31 cellular contexts compared by ENCODE assay signal in genomic region chr6:90464507-90464906, GRCh38.
DNase-seq lines count a peak whose midpoint lies in the region; ATAC-seq, FAIRE-seq and TF ChIP-seq lines count a peak whose summit lies in the region.
"Had no signal": no experiment of that assay in that cellular context is flagged by ENCODE, and none has a peak within 500 bp of the region (broad histone marks: within the 10 kb centered on the region; RNA-seq: fewer than 3 reads in every experiment).

No MANE protein-coding gene starts in this region.

- H3K36me3 ChIP-seq in DND-41 (ENCODE audit: insufficient read depth, low read length): no peaks in the 10 kb centered on the region
- no peaks in the 10 kb centered on the region for H3K36me3 ChIP-seq in astrocyte (ENCODE audit: insufficient read depth, low read length)
- H3K36me3 ChIP-seq in mammary epithelial cell (ENCODE audit: insufficient read depth, low read length): no peaks in the 10 kb centered on the region
- H3K36me3 ChIP-seq: SJCRH30 had no signal

- H3K4me1 ChIP-seq in DND-41 (ENCODE audit: insufficient read depth, low read length): peaks cover 58% of the 10 kb centered on the region
- peaks cover 9% of the 10 kb centered on the region for H3K4me1 ChIP-seq in astrocyte (ENCODE audit: insufficient read depth, low read length)
- H3K4me1 ChIP-seq in mammary epithelial cell (ENCODE audit: insufficient read depth, low read length): peaks cover 12% of the 10 kb centered on the region
- H3K4me1 ChIP-seq: SJCRH30 had no signal

- H2AFZ ChIP-seq in DND-41 (ENCODE audit: low read depth, low read length): no peak overlapping the region
- H2AFZ ChIP-seq in astrocyte (ENCODE audit: low read depth, low read length): no peak overlapping the region
- H2AFZ ChIP-seq in mammary epithelial cell (ENCODE audit: low read depth, low read length): no peak overlapping the region

- H3K27ac ChIP-seq in DND-41 (ENCODE audit: low read length) (peak overlapping the region; percentile 12; the same call in 1 of the 2 replicates), astrocyte (ENCODE audit: low read depth, low read length) (no peak overlapping the region), mammary epithelial cell (ENCODE audit: insufficient read depth, low read depth, low read length) (no peak overlapping the region)
- H3K27ac ChIP-seq: coronary artery, epithelial cell of prostate, SJCRH30, VCaP had no signal

- no peak overlapping the region for H3K9ac ChIP-seq in DND-41 (ENCODE audit: low read depth, low read length)
- no peak overlapping the region for H3K9ac ChIP-seq in astrocyte (ENCODE audit: low read length)
- H3K9ac ChIP-seq in mammary epithelial cell (ENCODE audit: insufficient read depth, low read length): no peak overlapping the region

- in situ Hi-C loops in mammary epithelial cell (cut with MboI; ENCODE audit: low sequenced_read_pairs in 2 of 2): no loop called here

- no peak overlapping the region for H3K4me3 Mint-ChIP-seq in activated CD8-positive, alpha-beta memory T cell treated with anti-CD3 and anti-CD28 coated beads, Interleukin-2, amount 10 ng/mL, durations not matched to agents 7 days and 5 days
- H3K4me3 Mint-ChIP-seq in activated CD8-positive, alpha-beta T cell treated with anti-CD3 and anti-CD28 coated beads for 36 hours: no peak overlapping the region
- no peak overlapping the region for H3K4me3 Mint-ChIP-seq in astrocyte (ENCODE audit: unreplicated experiment)
- H3K4me3 Mint-ChIP-seq: B cell, IgD-negative memory B cell, immature natural killer cell, type B pancreatic cell had no signal

- H3K79me2 ChIP-seq in DND-41 (ENCODE audit: insufficient read depth, low read length) (no peaks in the 10 kb centered on the region), astrocyte (ENCODE audit: insufficient read depth, low read length) (no peaks in the 10 kb centered on the region), mammary epithelial cell (ENCODE audit: insufficient read depth, low read length) (no peaks in the 10 kb centered on the region)

- peaks cover 27% of the 10 kb centered on the region for H3K36me3 Mint-ChIP-seq in activated CD8-positive, alpha-beta memory T cell treated with anti-CD3 and anti-CD28 coated beads, Interleukin-2, amount 10 ng/mL, durations not matched to agents 7 days and 5 days
- H3K36me3 Mint-ChIP-seq in activated CD8-positive, alpha-beta T cell treated with anti-CD3 and anti-CD28 coated beads for 36 hours (ENCODE audit: low read depth): peaks cover 3% of the 10 kb centered on the region
- no peaks in the 10 kb centered on the region for H3K36me3 Mint-ChIP-seq in astrocyte (ENCODE audit: low read depth, unreplicated experiment)
- H3K36me3 Mint-ChIP-seq: immature natural killer cell; stimulated activated effector memory CD8-positive, alpha-beta T cell treated with anti-CD3 and anti-CD28 coated beads, Interleukin-12 subunit alpha, Interleukin-12 subunit beta, amount 100 ng/mL, for 72 hours; type B pancreatic cell had no signal

- no TSS peak for BruUV-seq in mammary epithelial cell (replicated peaks; lab: Mats Ljungman, UMichigan)

- no peaks in the 10 kb centered on the region for H4K20me1 ChIP-seq in DND-41 (ENCODE audit: insufficient read depth, low read length)
- H4K20me1 ChIP-seq in astrocyte (ENCODE audit: insufficient read depth, low read length): no peaks in the 10 kb centered on the region
- no peaks in the 10 kb centered on the region for H4K20me1 ChIP-seq in mammary epithelial cell (ENCODE audit: insufficient read depth, low read length)

- H3K27me3 ChIP-seq in DND-41 (ENCODE audit: insufficient read depth, low read length, poor library complexity) (no peaks in the 10 kb centered on the region), astrocyte (ENCODE audit: insufficient read depth, low read length) (peaks cover 4% of the 10 kb centered on the region), mammary epithelial cell (ENCODE audit: insufficient read depth, low read length) (no peaks in the 10 kb centered on the region)
- H3K27me3 ChIP-seq: SJCRH30 had no signal

- TF ChIP-seq CTCF in DND-41 (IDR thresholded peaks at IDR 0.05; ENCODE audit: borderline replicate concordance, extremely low read depth, low read length, poor library complexity, severe bottlenecking) (no peak), astrocyte (IDR thresholded peaks at IDR 0.05; ENCODE audit: insufficient read depth, low read depth, low read length) (no peak), mammary epithelial cell (conservative IDR thresholded peaks at IDR 0.05 in 1 of 2, IDR thresholded peaks at IDR 0.05 in 1 of 2; ENCODE audit: extremely low read depth in 1 of 2, insufficient read depth in 1 of 2, low read depth in 1 of 2, low read length in 2 of 2) (no peak)
- no peak for TF ChIP-seq CTCF in activated CD8-positive, alpha-beta T cell treated with anti-CD3 and anti-CD28 coated beads for 36 hours (IDR thresholded peaks at IDR 0.05)

- 94% methylated on average over 7 of the region's 7 CpGs for WGBS in mammary epithelial cell (ENCODE audit: low coverage, missing lambda C conversion rate)

- no peak for ATAC-seq in activated CD8-positive, alpha-beta memory T cell treated with anti-CD3 and anti-CD28 coated beads, Interleukin-2, amount 10 ng/mL, durations not matched to agents 7 days and 5 days
- ATAC-seq in DND-41 (ENCODE audit: insufficient read depth, low read depth) (no peak), GM21423 (IDR thresholded peaks at IDR 0.05; ENCODE audit: unreplicated experiment) (no peak), left ventricle myocardium superior (no peak)
- no peak for ATAC-seq in activated CD8-positive, alpha-beta T cell treated with anti-CD3 and anti-CD28 coated beads for 36 hours
- ATAC-seq: left cardiac atrium; stimulated activated effector memory CD8-positive, alpha-beta T cell treated with anti-CD3 and anti-CD28 coated beads, Interleukin-12 subunit alpha, Interleukin-12 subunit beta, amount 100 ng/mL, for 72 hours had no signal

- dilution Hi-C loops in mammary epithelial cell (cut with HindIII; ENCODE audit: low sequenced_read_pairs): no loop called here

- no peak for FAIRE-seq in astrocyte (lab: Jason Lieb, UNC)
- FAIRE-seq: GM12891 had no signal

- POLR2A ChIA-PET in activated CD8-positive, alpha-beta T cell treated with anti-CD3 and anti-CD28 coated beads for 36 hours (lab: Charles Lee): interaction anchor here (0.8 to 2.6 kb wide), 4 partner anchors 9 to 71 kb away, joined by 3 to 10 read pairs (median 4); no protein-coding TSS in a partner anchor

- intact Hi-C loops in activated CD8-positive, alpha-beta T cell treated with anti-CD3 and anti-CD28 coated beads for 36 hours (cut with micrococcal nuclease): no loop called here
- intact Hi-C loops in mammary epithelial cell (cut with micrococcal nuclease): no loop called here
- intact Hi-C loops in left ventricle myocardium superior (cut with micrococcal nuclease): no loop called here

- no peaks in the 10 kb centered on the region for H3K9me3 ChIP-seq in DND-41 (ENCODE audit: insufficient read depth, low read length, severe bottlenecking)
- no peaks in the 10 kb centered on the region for H3K9me3 ChIP-seq in astrocyte (ENCODE audit: insufficient read depth, low read depth, low read length)
- no peaks in the 10 kb centered on the region for H3K9me3 ChIP-seq in mammary epithelial cell (replicated peaks; ENCODE audit: insufficient read depth, low read length)
- H3K9me3 ChIP-seq: SJCRH30 had no signal

- CTCF ChIA-PET in activated CD8-positive, alpha-beta memory T cell treated with anti-CD3 and anti-CD28 coated beads, Interleukin-2, amount 10 ng/mL, durations not matched to agents 7 days and 5 days (lab: Charles Lee): interaction anchor here (0.8 to 1.5 kb wide), 2 partner anchors 36 to 51 kb away, joined by 3 to 4 read pairs; no protein-coding TSS in a partner anchor
- CTCF ChIA-PET in activated CD8-positive, alpha-beta T cell treated with anti-CD3 and anti-CD28 coated beads for 36 hours (lab: Charles Lee): interaction anchor here (1.2 kb wide), 1 partner anchor 12 kb away, joined by 3 read pairs; no protein-coding TSS in a partner anchor
- CTCF ChIA-PET in mammary epithelial cell (lab: Charles Lee; ENCODE audit: low non-redundant PET): no interaction called here

- H3K4me1 Mint-ChIP-seq in activated CD8-positive, alpha-beta memory T cell treated with anti-CD3 and anti-CD28 coated beads, Interleukin-2, amount 10 ng/mL, durations not matched to agents 7 days and 5 days: peaks cover 86% of the 10 kb centered on the region
- H3K4me1 Mint-ChIP-seq in activated CD8-positive, alpha-beta T cell treated with anti-CD3 and anti-CD28 coated beads for 36 hours (ENCODE audit: low read depth): peaks cover 88% of the 10 kb centered on the region
- H3K4me1 Mint-ChIP-seq in astrocyte (ENCODE audit: low read depth, unreplicated experiment): peaks cover 39% of the 10 kb centered on the region

- no peak for DNase-seq in activated CD8-positive, alpha-beta memory T cell treated with anti-CD3 and anti-CD28 coated beads, Interleukin-2, amount 10 ng/mL, durations not matched to agents 7 days and 5 days
- DNase-seq in activated CD8-positive, alpha-beta memory T cell treated with anti-CD3 and anti-CD28 coated beads, Interleukin-2, amount 50 U/mL, for 4 hours: no peak
- DNase-seq in DND-41 (no peak), astrocyte (ENCODE audit: low read depth) (peak; percentile 58), mammary epithelial cell (no peak), left ventricle myocardium superior (no peak)
- no peak for DNase-seq in activated CD8-positive, alpha-beta T cell treated with anti-CD3 and anti-CD28 coated beads for 36 hours
- DNase-seq: activated T-cell treated with anti-CD3 and anti-CD28 coated beads for 4 hours; caudate nucleus; DMS153; effector CD8-positive, alpha-beta T cell; H7; hypothalamus; immature natural killer cell; left cardiac atrium; NCI-H1436 treated with DMSO at 0.1 percent for 48 hours; NCI-H446; NCI-H82; RPMI8226; SJCRH30; stimulated activated CD4-positive, alpha-beta T cell treated with anti-CD3 and anti-CD28 coated beads, Interleukin-15, amount 100 ng/mL, for 24 hours; SW 1271 had no signal

- no peaks in the 10 kb centered on the region for H3K27me3 Mint-ChIP-seq in activated CD8-positive, alpha-beta memory T cell treated with anti-CD3 and anti-CD28 coated beads, Interleukin-2, amount 10 ng/mL, durations not matched to agents 7 days and 5 days
- no peaks in the 10 kb centered on the region for H3K27me3 Mint-ChIP-seq in activated CD8-positive, alpha-beta T cell treated with anti-CD3 and anti-CD28 coated beads for 36 hours
- H3K27me3 Mint-ChIP-seq in astrocyte (ENCODE audit: low read depth, unreplicated experiment): no peaks in the 10 kb centered on the region
- H3K27me3 Mint-ChIP-seq: type B pancreatic cell had no signal

- peak overlapping the region; percentile 80 for H3K27ac Mint-ChIP-seq in activated CD8-positive, alpha-beta memory T cell treated with anti-CD3 and anti-CD28 coated beads, Interleukin-2, amount 10 ng/mL, durations not matched to agents 7 days and 5 days
- peak overlapping the region; percentile 8 for H3K27ac Mint-ChIP-seq in activated CD8-positive, alpha-beta T cell treated with anti-CD3 and anti-CD28 coated beads for 36 hours
- no peak overlapping the region for H3K27ac Mint-ChIP-seq in astrocyte (ENCODE audit: unreplicated experiment)
- H3K27ac Mint-ChIP-seq: B cell, IgD-negative memory B cell, type B pancreatic cell had no signal

- H3K4me3 ChIP-seq in DND-41 (ENCODE audit: low read depth in 1 of 2, low read length in 2 of 2) (no peak overlapping the region), astrocyte (ENCODE audit: insufficient read depth, low read depth, low read length) (no peak overlapping the region), mammary epithelial cell (replicated peaks in 1 of 3; ENCODE audit: insufficient read depth in 1 of 3, low read depth in 2 of 3, low read length in 3 of 3) (no peak overlapping the region)
- H3K4me3 ChIP-seq: coronary artery, SJCRH30 had no signal

- H3K4me2 ChIP-seq in DND-41 (ENCODE audit: insufficient read depth, low read length): no peak overlapping the region
- no peak overlapping the region for H3K4me2 ChIP-seq in astrocyte (ENCODE audit: low read length)
- no peak overlapping the region for H3K4me2 ChIP-seq in mammary epithelial cell (ENCODE audit: insufficient read depth, low read depth, low read length)

- no peaks in the 10 kb centered on the region for H3K9me3 Mint-ChIP-seq in activated CD8-positive, alpha-beta memory T cell treated with anti-CD3 and anti-CD28 coated beads, Interleukin-2, amount 10 ng/mL, durations not matched to agents 7 days and 5 days (ENCODE audit: low read depth)
- peaks cover 3% of the 10 kb centered on the region for H3K9me3 Mint-ChIP-seq in activated CD8-positive, alpha-beta T cell treated with anti-CD3 and anti-CD28 coated beads for 36 hours
- no peaks in the 10 kb centered on the region for H3K9me3 Mint-ChIP-seq in astrocyte (ENCODE audit: unreplicated experiment)
- H3K9me3 Mint-ChIP-seq: IgD-negative memory B cell; immature natural killer cell; stimulated activated effector memory CD8-positive, alpha-beta T cell treated with anti-CD3 and anti-CD28 coated beads, Interleukin-12 subunit alpha, Interleukin-12 subunit beta, amount 100 ng/mL, for 72 hours had no signal
